In the genomic region with DNA sequence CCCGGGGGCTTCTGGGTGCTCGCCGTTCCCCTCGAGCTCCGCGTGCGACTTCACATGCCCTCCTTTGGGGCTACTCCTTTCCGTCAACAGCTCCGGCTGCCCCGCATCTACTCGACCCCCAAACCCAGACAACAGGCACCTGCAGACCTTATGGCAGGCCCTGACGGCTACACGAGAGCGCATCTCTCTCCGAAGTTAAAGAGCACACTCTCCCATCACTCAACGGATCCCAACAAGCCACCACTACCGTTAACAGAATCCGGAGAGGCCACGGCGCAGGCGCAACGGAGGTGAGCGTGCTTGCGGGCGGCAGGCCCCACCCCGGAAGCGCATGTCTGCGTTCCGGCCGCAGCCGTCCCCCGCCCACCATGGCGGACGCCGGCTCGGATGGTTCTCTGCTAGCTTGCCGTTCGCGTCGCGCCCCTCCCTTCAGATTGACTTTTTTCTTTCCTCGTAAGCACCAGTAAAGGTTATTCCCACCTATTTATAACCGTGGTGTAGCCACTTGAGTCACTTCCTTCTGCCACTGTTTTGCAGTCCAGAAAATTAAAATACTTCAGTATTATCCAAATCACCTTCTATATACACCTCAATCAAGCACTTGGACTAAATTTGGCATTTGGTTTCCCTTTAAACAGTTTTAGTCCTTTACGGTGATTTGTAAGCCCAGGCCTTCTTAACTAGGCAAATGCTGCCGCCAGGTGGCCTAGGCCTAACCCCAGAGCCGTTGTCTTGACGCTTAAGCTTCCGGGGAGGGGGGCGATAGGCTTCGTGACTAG, we compare ENCODE assay signal across 8 cellular contexts. TPM values are rescaled to one million over a fixed set of nuclear protein-coding genes. Genes with fewer than 3 reads are reported as not detected.
A peak's percentile ranks its signal among the peaks of the same experiment; 100 is the strongest.
DNase-seq lines count a peak whose midpoint lies in the region; ATAC-seq and TF ChIP-seq lines count a peak whose summit lies in the region.

TSS of gene POLG2 (minus strand) at position 269 of the 779 bp plus-strand sequence. CDS start at position 183, 86 bp downstream.

- H3K4me1 Mint-ChIP-seq in CD14-positive monocyte: peaks cover 55% of the 10 kb centered on the region
- peaks cover 63% of the 10 kb centered on the region for H3K4me1 Mint-ChIP-seq in activated CD4-positive, alpha-beta T cell treated with anti-CD3 and anti-CD28 coated beads, Interleukin-2, amount 10 ng/mL, durations not matched to agents 24 days and 14 days

- peak within 1 kb of the TSS; percentile 99 to 100 for H3K4me3 Mint-ChIP-seq in CD14-positive monocyte
- peak within 1 kb of the TSS; percentile 96 for H3K4me3 Mint-ChIP-seq in activated CD4-positive, alpha-beta T cell treated with anti-CD3 and anti-CD28 coated beads, Interleukin-2, amount 10 ng/mL, durations not matched to agents 24 days and 14 days

- peaks cover 0 to 1% (median 0%) of the 10 kb centered on the region in 7 donors for H3K9me3 Mint-ChIP-seq in CD14-positive monocyte
- no peaks in the 10 kb centered on the region for H3K9me3 Mint-ChIP-seq in activated CD4-positive, alpha-beta T cell treated with anti-CD3 and anti-CD28 coated beads, Interleukin-2, amount 10 ng/mL, durations not matched to agents 24 days and 14 days

- H3K36me3 ChIP-seq in colonic mucosa: peaks cover 19% of the 10 kb centered on the region

- H3K27me3 ChIP-seq in colonic mucosa: no peaks in the 10 kb centered on the region

- no peaks in the 10 kb centered on the region for H3K9me3 ChIP-seq in colonic mucosa

- H3K27ac ChIP-seq in colonic mucosa: peak within 1 kb of the TSS; percentile 86

- intact Hi-C loops in CD14-positive monocyte (cut with micrococcal nuclease): loop anchor here in 1 of 2 donors (10.0 kb wide), 1 partner anchor 192 kb away; no protein-coding TSS in a partner anchor
- intact Hi-C loops in activated CD4-positive, alpha-beta T cell treated with anti-CD3 and anti-CD28 coated beads, Interleukin-2, amount 10 ng/mL, durations not matched to agents 24 days and 14 days (cut with micrococcal nuclease): loop anchor here (1.0 kb wide), 1 partner anchor 9 kb away; the partner anchor contains the start of genes CEP95 and DDX5
- intact Hi-C loops in colonic mucosa (cut with DNase I): no loop called here

- TF ChIP-seq CTCF in CD14-positive monocyte (IDR thresholded peaks at IDR 0.05) (peak; percentile 61), colonic mucosa (IDR thresholded peaks at IDR 0.05) (peak; percentile 28)

- H3K9ac ChIP-seq in colonic mucosa (ENCODE audit: low read depth in 2 of 2, low read length in 2 of 2): peak within 1 kb of the TSS; percentile 66 to 71

- ATAC-seq in GM19351 (IDR thresholded peaks at IDR 0.05; ENCODE audit: unreplicated experiment): peak; percentile 80
- peak; percentile 70 for ATAC-seq in HG03520 (IDR thresholded peaks at IDR 0.05; ENCODE audit: unreplicated experiment)
- ATAC-seq in left lobe of liver: peak; percentile 96

- H3K27me3 Mint-ChIP-seq in CD14-positive monocyte (ENCODE audit: low read depth in 3 of 3): peaks cover 0 to 2% (median 0%) of the 10 kb centered on the region in 3 donors
- H3K27me3 Mint-ChIP-seq in activated CD4-positive, alpha-beta T cell treated with anti-CD3 and anti-CD28 coated beads, Interleukin-2, amount 10 ng/mL, durations not matched to agents 24 days and 14 days: no peaks in the 10 kb centered on the region

- peaks cover 5% of the 10 kb centered on the region for H3K4me1 ChIP-seq in colonic mucosa

- DNase-seq in CD14-positive monocyte (ENCODE audit: low spot score) (peak; percentile 94), NCI-H526 treated with DMSO at 0.1 percent for 48 hours (lab: John Stamatoyannopoulos, UW) (peak; percentile 87), colonic mucosa (peak; percentile 96), left lobe of liver (ENCODE audit: low spot score) (peak; percentile 94)
- peak; percentile 99 for DNase-seq in activated CD4-positive, alpha-beta T cell treated with anti-CD3 and anti-CD28 coated beads, Interleukin-2, amount 10 ng/mL, durations not matched to agents 24 days and 14 days
- DNase-seq in stimulated activated CD4-positive, alpha-beta T cell treated with anti-CD3 and anti-CD28 coated beads, Interleukin-2, amount 100 ng/mL, for 24 hours: peak; percentile 95 to 97

- H3K27ac Mint-ChIP-seq in CD14-positive monocyte: peak within 1 kb of the TSS; percentile 96 to 99 (median 98)
- H3K27ac Mint-ChIP-seq in activated CD4-positive, alpha-beta T cell treated with anti-CD3 and anti-CD28 coated beads, Interleukin-2, amount 10 ng/mL, durations not matched to agents 24 days and 14 days: peak within 1 kb of the TSS; percentile 97

- H3K36me3 Mint-ChIP-seq in CD14-positive monocyte: peaks cover 49 to 54% of the 10 kb centered on the region in 2 donors
- H3K36me3 Mint-ChIP-seq in activated CD4-positive, alpha-beta T cell treated with anti-CD3 and anti-CD28 coated beads, Interleukin-2, amount 10 ng/mL, durations not matched to agents 24 days and 14 days (ENCODE audit: low read depth): peaks cover 63% of the 10 kb centered on the region

- peak within 1 kb of the TSS; percentile 79 for H3K4me3 ChIP-seq in colonic mucosa

RNA-seq across cellular contexts. Expression of gene POLG2, which starts in this region (rescaled TPM):
- polyA plus RNA-seq in CD14-positive monocyte: 1 to 10 TPM in 1 of 2 donors, under 1 TPM in 1; 0.85 to 1.7 TPM
- 36.3 and 37.1 TPM in 2 replicates for total RNA-seq in activated CD4-positive, alpha-beta T cell treated with anti-CD3 and anti-CD28 coated beads, Interleukin-2, amount 10 ng/mL, durations not matched to agents 24 days and 14 days
- total RNA-seq in colonic mucosa (10 to 100 TPM; 10.5 to 12.3 TPM), left lobe of liver (9.0 TPM)

Comparison
In these comparisons a context has a peak if more than half of its experiments do, and no peak if none do; other contexts are left out.
1. Peak in every context shown above with its lines: DNase-seq, ATAC-seq, H3K4me3 ChIP-seq and H3K27ac ChIP-seq.